ENCODE assay signal across 8 cellular contexts in the genomic region with DNA sequence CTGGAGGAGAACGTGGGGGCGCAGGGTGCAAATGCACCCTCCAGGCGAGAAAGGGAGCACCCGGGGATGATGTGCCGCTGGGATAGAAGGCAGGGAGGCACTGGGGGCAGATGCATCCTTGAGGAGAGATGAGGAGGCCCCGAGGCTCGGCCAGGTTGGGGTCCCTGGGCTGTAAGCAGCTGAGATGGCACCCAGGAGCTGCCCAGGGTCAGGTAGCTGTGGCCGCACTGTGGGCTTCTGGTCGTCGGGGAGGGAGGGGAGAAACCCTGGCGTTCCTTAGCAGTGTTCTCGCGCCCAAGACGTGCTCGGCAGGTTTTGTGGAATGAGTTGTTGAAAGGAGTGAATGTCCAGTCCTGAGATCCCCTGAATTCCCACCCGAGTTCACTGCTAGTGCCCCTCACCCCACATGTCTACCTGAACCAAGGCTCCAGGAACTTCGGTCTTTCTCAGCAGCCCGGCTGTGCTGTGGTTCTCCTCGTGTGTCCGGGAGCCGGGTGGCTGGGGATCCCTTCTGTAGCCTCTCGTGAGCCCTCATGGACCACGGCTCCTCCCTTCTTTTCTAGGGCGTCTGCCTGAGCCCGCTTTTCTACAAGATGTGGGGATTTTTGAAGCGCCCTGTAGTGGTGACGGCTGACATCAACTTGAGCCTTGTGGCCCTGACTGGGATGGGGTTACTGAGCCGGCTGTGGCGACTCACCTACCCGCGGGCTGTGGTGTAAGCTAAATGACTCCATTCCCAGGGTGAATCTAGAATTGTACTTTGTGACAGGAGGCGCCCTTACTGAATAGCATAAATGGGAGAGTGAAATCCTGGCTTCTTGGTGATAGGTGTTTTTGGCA. TPM values are rescaled to one million over a fixed set of nuclear protein-coding genes. Genes with fewer than 3 reads are reported as not detected.
DNase-seq lines count a peak whose midpoint lies in the region; ATAC-seq and TF ChIP-seq lines count a peak whose summit lies in the region.

No MANE protein-coding gene starts in this region.

- H3K36me3 Mint-ChIP-seq in CD4-positive, alpha-beta T cell (ENCODE audit: low read depth), result peaks cover 59% of the 10 kb centered on the region
- peaks cover 39% of the 10 kb centered on the region for H3K36me3 Mint-ChIP-seq in dendritic cell treated with granulocyte-macrophage colony-stimulating factor and Interleukin-4, amounts not matched to agents 40 ng/mL and 50 ng/mL, for 4 days (ENCODE audit: low read depth)

- peak overlapping the region; percentile 90 for H3K27ac Mint-ChIP-seq in CD4-positive, alpha-beta T cell
- peak overlapping the region; percentile 86 for H3K27ac Mint-ChIP-seq in dendritic cell treated with granulocyte-macrophage colony-stimulating factor and Interleukin-4, amounts not matched to agents 40 ng/mL and 50 ng/mL, for 4 days

- no peaks in the 10 kb centered on the region for H3K27me3 Mint-ChIP-seq in CD4-positive, alpha-beta T cell
- peaks cover 19% of the 10 kb centered on the region for H3K27me3 Mint-ChIP-seq in dendritic cell treated with granulocyte-macrophage colony-stimulating factor and Interleukin-4, amounts not matched to agents 40 ng/mL and 50 ng/mL, for 4 days

- peak overlapping the region; percentile 85 for H3K4me3 Mint-ChIP-seq in CD4-positive, alpha-beta T cell
- H3K4me3 Mint-ChIP-seq in dendritic cell treated with granulocyte-macrophage colony-stimulating factor and Interleukin-4, amounts not matched to agents 40 ng/mL and 50 ng/mL, for 4 days, result peak overlapping the region; percentile 89

- peak overlapping the region; percentile 53 for H3K27ac ChIP-seq in CD4-positive, alpha-beta T cell (ENCODE audit: low read depth, low read length)
- H3K27ac ChIP-seq in HUES6 (ENCODE audit: low read depth, low read length), result no peak overlapping the region
- peak overlapping the region in 3 of 5 donors; percentile 79 to 83 (median 80) for H3K27ac ChIP-seq in stomach

- peaks cover 38% of the 10 kb centered on the region for H3K36me3 ChIP-seq in HUES6 (ENCODE audit: control insufficient read depth, insufficient read depth, low read length)
- no peaks in the 10 kb centered on the region for H3K36me3 ChIP-seq in mucosa of stomach (ENCODE audit: control insufficient read depth, insufficient read depth, low read length)
- H3K36me3 ChIP-seq in stomach, result peaks cover 0 to 41% (median 27%) of the 10 kb centered on the region in 4 donors

- no peaks in the 10 kb centered on the region for H3K9me3 ChIP-seq in CD4-positive, alpha-beta T cell (ENCODE audit: control insufficient read depth, low read length)
- no peaks in the 10 kb centered on the region for H3K9me3 ChIP-seq in HUES6 (ENCODE audit: control insufficient read depth, insufficient read depth, low read depth, low read length)
- H3K9me3 ChIP-seq in mucosa of stomach (ENCODE audit: control insufficient read depth, low read length), result no peaks in the 10 kb centered on the region
- no peaks in the 10 kb centered on the region for H3K9me3 ChIP-seq in stomach

- peaks cover 58% of the 10 kb centered on the region for H3K4me1 Mint-ChIP-seq in CD4-positive, alpha-beta T cell (ENCODE audit: low read depth)
- peaks cover 27% of the 10 kb centered on the region for H3K4me1 Mint-ChIP-seq in dendritic cell treated with granulocyte-macrophage colony-stimulating factor and Interleukin-4, amounts not matched to agents 40 ng/mL and 50 ng/mL, for 4 days (ENCODE audit: low read depth)

- no peaks in the 10 kb centered on the region for H3K9me3 Mint-ChIP-seq in CD4-positive, alpha-beta T cell
- H3K9me3 Mint-ChIP-seq in dendritic cell treated with granulocyte-macrophage colony-stimulating factor and Interleukin-4, amounts not matched to agents 40 ng/mL and 50 ng/mL, for 4 days, result no peaks in the 10 kb centered on the region

- intact Hi-C loops in CD4-positive, alpha-beta T cell (cut with DNase I, micrococcal nuclease), result loop anchor here (1.0 to 5.0 kb wide), 3 partner anchors 26 to 243 kb away; no protein-coding TSS in a partner anchor
- intact Hi-C loops in dendritic cell treated with granulocyte-macrophage colony-stimulating factor and Interleukin-4, amounts not matched to agents 40 ng/mL and 50 ng/mL, for 4 days (cut with micrococcal nuclease), result loop anchor here (1.0 to 5.0 kb wide), 2 partner anchors 24 to 243 kb away; no protein-coding TSS in a partner anchor
- intact Hi-C loops in stomach (cut with DNase I; ENCODE audit: low total_unique reads), result no loop called here

- POLR2A ChIA-PET in CD4-positive, alpha-beta T cell (lab: Charles Lee), result interaction anchor here (0.8 to 1.4 kb wide), 6 partner anchors 8 to 240 kb away, joined by 3 to 7 read pairs (median 4); no protein-coding TSS in a partner anchor

- CTCF ChIA-PET in CD4-positive, alpha-beta T cell (lab: Charles Lee), result interaction anchor here (1.3 kb wide), 1 partner anchor 240 kb away, joined by 4 read pairs; no protein-coding TSS in a partner anchor

- no peaks in the 10 kb centered on the region for H3K27me3 ChIP-seq in CD4-positive, alpha-beta T cell (ENCODE audit: control insufficient read depth, insufficient read depth, low read length)
- H3K27me3 ChIP-seq in HUES6 (ENCODE audit: control insufficient read depth, insufficient read depth, low read length) (peaks cover 3% of the 10 kb centered on the region; the same call in 1 of the 2 replicates), mucosa of stomach (ENCODE audit: control insufficient read depth, insufficient read depth, low read length) (peaks cover 12% of the 10 kb centered on the region), stomach (no peaks in the 10 kb centered on the region)

- no peak for TF ChIP-seq CTCF in CD4-positive, alpha-beta T cell (IDR thresholded peaks at IDR 0.05)
- TF ChIP-seq CTCF in stomach (IDR thresholded peaks at IDR 0.05), result no peak

- H3K4me1 ChIP-seq in HUES6 (ENCODE audit: control insufficient read depth, insufficient read depth, low read length) (peaks cover 11% of the 10 kb centered on the region; the same call in 1 of the 2 replicates), mucosa of stomach (ENCODE audit: control insufficient read depth, insufficient read depth, low read length) (peaks cover 13% of the 10 kb centered on the region), stomach (peaks cover 15 to 42% (median 30%) of the 10 kb centered on the region in 4 donors)

- no peak for TF ChIP-seq EP300 in stomach (IDR thresholded peaks at IDR 0.05)

- peak overlapping the region; percentile 67 for H3K9ac ChIP-seq in HUES6 (ENCODE audit: low read length)
- peak overlapping the region; percentile 72 for H3K9ac ChIP-seq in mucosa of stomach (ENCODE audit: low read length)

- 10 to 14% (median 14%) methylated on average over 23 to 32 of the region's 32 CpGs for WGBS in stomach, 5 donors

- DNase-seq in CD4-positive, alpha-beta T cell, result peak in 9 of 10 experiments; percentile 25 to 58 (median 46)
- peak; percentile 15 for DNase-seq in activated CD4-positive, alpha-beta T cell treated with anti-CD3 and anti-CD28 coated beads for 1 hour
- DNase-seq in stomach, result no peak
- no peak for DNase-seq in ureter (ENCODE audit: low spot score)
- DNase-seq in NK-92 treated with Interleukin-12 subunit alpha and Interleukin-12 subunit beta, amount 100 ng/mL, for 24 hours (lab: John Stamatoyannopoulos, UW), result no peak

- no peak for TF ChIP-seq POLR2A in stomach (IDR thresholded peaks at IDR 0.05)

- ATAC-seq in CD4-positive, alpha-beta T cell (ENCODE audit: poor library complexity), result peak; percentile 37

- H3K4me3 ChIP-seq in HUES6 (ENCODE audit: low read depth, low read length) (peak overlapping the region; percentile 77), mucosa of stomach (ENCODE audit: low read length) (peak overlapping the region; percentile 40), stomach (peak overlapping the region; percentile 85 to 100 (median 90))

RNA-seq across cellular contexts. Expression of a gene that starts 1.1 kb away (rescaled TPM):
- 10 to 100 TPM; 50.1 to 50.5 TPM for total RNA-seq in CD4-positive, alpha-beta T cell
- total RNA-seq in stomach (10 to 100 TPM in 3 of 5 donors, 1 to 10 TPM in 2; 3.5 to 59.7 (median 15.4) TPM), ureter (26.5 TPM)
- 10 to 100 TPM in 2 of 3 donors, 1 to 10 TPM in 1; 8.7 to 20.3 (median 18.0) TPM for polyA plus RNA-seq in stomach

RNA-seq across cellular contexts. Expression of a gene that starts 27.2 kb away (rescaled TPM):
- 10 to 100 TPM; 22.1 to 22.5 TPM for total RNA-seq in CD4-positive, alpha-beta T cell
- total RNA-seq in stomach (100 to 1,000 TPM in 1 of 5 donors, 10 to 100 TPM in 3, 1 to 10 TPM in 1; 9.9 to 143 (median 37.9) TPM), ureter (20.4 TPM)
- 10 to 100 TPM; 23.2 to 34.1 (median 29.2) TPM for polyA plus RNA-seq in stomach

RNA-seq across cellular contexts. Expression of a gene that starts 41.5 kb away (rescaled TPM):
- total RNA-seq in CD4-positive, alpha-beta T cell, result not detected
- total RNA-seq in stomach, result 10 to 100 TPM in 1 of 5 donors, 1 to 10 TPM in 1, under 1 TPM in 1, not detected in 2; 0.73 to 10.9 (median 1.8) TPM
- 1 to 10 TPM in 2 of 3 donors, under 1 TPM in 1; 0.48 to 3.7 (median 1.4) TPM for polyA plus RNA-seq in stomach
- not detected for total RNA-seq in ureter

Comparison
In these comparisons a context has a peak if more than half of its experiments do, and no peak if none do; other contexts are left out.
1. DNase-seq: peak in CD4-positive, alpha-beta T cell (9 of 10) and activated CD4-positive, alpha-beta T cell treated with anti-CD3 and anti-CD28 coated beads for 1 hour (single experiment); none in stomach (single experiment), ureter (single experiment) and NK-92 treated with Interleukin-12 subunit alpha and Interleukin-12 subunit beta, amount 100 ng/mL, for 24 hours (single experiment).
2. H3K4me3 ChIP-seq: peak in every context shown above with its lines; median percentile 90 in stomach; 77 in HUES6; 40 in mucosa of stomach.